Comparison of ENCODE assay signal across 19 cellular contexts in the genomic region with DNA sequence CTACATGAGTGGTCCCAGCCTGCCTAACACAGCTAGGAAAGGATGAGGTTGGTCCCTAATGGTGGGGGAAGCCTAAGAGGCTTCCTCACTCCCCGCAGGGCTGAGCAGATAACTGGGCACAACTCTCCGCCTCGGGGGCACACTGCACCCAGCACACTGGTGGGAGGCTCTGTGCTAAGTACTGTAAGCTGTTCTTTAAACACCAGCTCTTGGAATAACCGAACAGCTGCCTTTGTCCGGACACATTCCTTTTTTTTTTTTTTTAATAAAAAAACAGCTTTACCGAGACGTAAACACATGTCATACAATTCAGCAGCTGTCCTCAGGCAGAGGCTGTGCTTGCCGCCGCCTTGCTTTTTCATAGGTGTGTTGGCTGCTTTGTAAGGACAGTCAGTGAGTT. TPM values are rescaled to one million over a fixed set of nuclear protein-coding genes. Genes with fewer than 3 reads are reported as not detected.
DNase-seq lines count a peak whose midpoint lies in the region; ATAC-seq and TF ChIP-seq lines count a peak whose summit lies in the region.
"Had no signal": no experiment of that assay in that cellular context is flagged by ENCODE, and none has a peak within 500 bp of the region (broad histone marks: within the 10 kb centered on the region; RNA-seq: fewer than 3 reads in every experiment).

No MANE protein-coding gene starts in this region.

- H4K20me1 ChIP-seq in GM23338 (replicated peaks; ENCODE audit: insufficient read depth) = peaks cover 43% of the 10 kb centered on the region

- H3K36me3 ChIP-seq in gastroesophageal sphincter = peaks cover 0 to 54% of the 10 kb centered on the region in 2 donors
- H3K36me3 ChIP-seq in GM23338 (ENCODE audit: insufficient read depth) = peaks cover 10% of the 10 kb centered on the region; the same call in 1 of the 2 replicates
- peaks cover 35% of the 10 kb centered on the region for H3K36me3 ChIP-seq in effector memory CD4-positive, alpha-beta T cell (ENCODE audit: control insufficient read depth, insufficient read depth, low read length)

- H3K79me2 ChIP-seq in GM23338 (replicated peaks; ENCODE audit: insufficient read depth) = peaks cover 75% of the 10 kb centered on the region

- H3K4me2 ChIP-seq in GM23338 = no peak overlapping the region

- H3F3A ChIP-seq in GM23338 (replicated peaks; ENCODE audit: low read depth) = 0 out of 2 replicates have a peak, but pooled peaks cover 10% of the 10 kb centered on the region

- no peaks in the 10 kb centered on the region for H3K9me2 ChIP-seq in GM23338 (ENCODE audit: insufficient read depth)

- H3K9me3 Mint-ChIP-seq in GM23338 = no peaks in the 10 kb centered on the region
- H3K9me3 Mint-ChIP-seq: CD8-positive, alpha-beta T cell; T-helper 1 cell treated with Interleukin-12 subunit alpha and Interleukin-12 subunit beta and Interleukin-4 antibody, amounts not matched to agents 30 μg/mL and 1 μg/mL, for 36 hours had no signal

- H3K4me1 ChIP-seq in gastroesophageal sphincter (peaks cover 0 to 53% (median 10%) of the 10 kb centered on the region in 3 donors), GM23338 (ENCODE audit: insufficient read depth) (peaks cover 10% of the 10 kb centered on the region)
- H3K4me1 ChIP-seq in effector memory CD4-positive, alpha-beta T cell (ENCODE audit: control insufficient read depth, insufficient read depth, low read length, poor library complexity, severe bottlenecking) = peaks cover 14% of the 10 kb centered on the region

- H3K27ac ChIP-seq in gastroesophageal sphincter = peak overlapping the region in 3 of 4 donors; percentile 9 to 21 (median 16)
- H3K27ac ChIP-seq in GM23338 (ENCODE audit: low read depth) = no peak overlapping the region
- no peak overlapping the region for H3K27ac ChIP-seq in effector memory CD4-positive, alpha-beta T cell (ENCODE audit: insufficient read depth, low read length, poor library complexity, severe bottlenecking)
- H3K27ac ChIP-seq: 22Rv1 had no signal

- H3K27me3 ChIP-seq in gastroesophageal sphincter (no peaks in the 10 kb centered on the region), GM23338 (ENCODE audit: insufficient read depth) (no peaks in the 10 kb centered on the region)
- no peaks in the 10 kb centered on the region for H3K27me3 ChIP-seq in effector memory CD4-positive, alpha-beta T cell (replicated peaks; ENCODE audit: control insufficient read depth, insufficient read depth, low read length, poor library complexity, severe bottlenecking)

- WGBS in gastroesophageal sphincter (ENCODE audit: low coverage in 1 of 2), 2 donors = 9 to 25% methylated on average over 5 to 6 of the region's 9 CpGs

- H2AFZ ChIP-seq in GM23338 = no peak overlapping the region

- TF ChIP-seq EP300 in gastroesophageal sphincter (IDR thresholded peaks at IDR 0.05) = no peak

- TF ChIP-seq CTCF in gastroesophageal sphincter (IDR thresholded peaks at IDR 0.05) (no peak), GM23338 (conservative IDR thresholded peaks at IDR 0.05; ENCODE audit: low read depth in 2 of 2) (no peak)

- no peak overlapping the region for H3K27ac Mint-ChIP-seq in GM23338
- H3K27ac Mint-ChIP-seq: CD8-positive, alpha-beta T cell; T-helper 1 cell treated with Interleukin-12 subunit alpha and Interleukin-12 subunit beta and Interleukin-4 antibody, amounts not matched to agents 30 μg/mL and 1 μg/mL, for 36 hours had no signal

- no peaks in the 10 kb centered on the region for H3K9me3 ChIP-seq in gastroesophageal sphincter
- no peaks in the 10 kb centered on the region for H3K9me3 ChIP-seq in effector memory CD4-positive, alpha-beta T cell (ENCODE audit: control insufficient read depth, low read length)

- H3K4me1 Mint-ChIP-seq in GM23338 = peaks cover 19% of the 10 kb centered on the region

- peaks cover 8% of the 10 kb centered on the region for H3K27me3 Mint-ChIP-seq in GM23338 (ENCODE audit: insufficient read depth, low read depth, poor library complexity)

- H3K4me3 ChIP-seq in gastroesophageal sphincter = no peak overlapping the region
- H3K4me3 ChIP-seq in GM23338 = no peak overlapping the region
- no peak overlapping the region for H3K4me3 ChIP-seq in effector memory CD4-positive, alpha-beta T cell (ENCODE audit: insufficient read depth, low read depth, low read length, poor library complexity, severe bottlenecking)

- DNase-seq in NCI-H82 (lab: John Stamatoyannopoulos, UW) (peak; percentile 46), NCI-H82 treated with DMSO at 0.1 percent for 48 hours (lab: John Stamatoyannopoulos, UW; ENCODE audit: unreplicated experiment) (no peak), NCI-H524 treated with DMSO at 0.1 percent for 48 hours (lab: John Stamatoyannopoulos, UW) (peak; percentile 30), GM23338 (ENCODE audit: low spot score) (no peak), NCI-H1092 treated with DMSO at 0.1 percent for 48 hours (lab: John Stamatoyannopoulos, UW) (no peak), DMS79 (lab: John Stamatoyannopoulos, UW) (no peak)
- DNase-seq in effector memory CD4-positive, alpha-beta T cell = no peak
- DNase-seq: AML-193; C1 segment of cervical spinal cord; CD8-positive, alpha-beta T cell; DMS153; NCI-H1105; NCI-H146; NCI-H2029 treated with DMSO at 0.1 percent for 48 hours; NCI-H446 had no signal

- ATAC-seq in gastroesophageal sphincter (peak; percentile 37), GM23338 (no peak)
- ATAC-seq: CD8-positive, alpha-beta T cell; Panc1 had no signal

- no peak overlapping the region for H3K4me3 Mint-ChIP-seq in GM23338
- H3K4me3 Mint-ChIP-seq: CD8-positive, alpha-beta T cell; T-helper 1 cell treated with Interleukin-12 subunit alpha and Interleukin-12 subunit beta and Interleukin-4 antibody, amounts not matched to agents 30 μg/mL and 1 μg/mL, for 36 hours had no signal

- H3K36me3 Mint-ChIP-seq in GM23338 (ENCODE audit: low read depth) = peaks cover 64% of the 10 kb centered on the region

- no peak for TF ChIP-seq POLR2A in gastroesophageal sphincter (IDR thresholded peaks at IDR 0.05)

TF ChIP-seq in GM23338, 12 proteins besides CTCF, POLR2A, EP300 and RAD21 (continues in another document):
- TF ChIP-seq, protein P1, sequence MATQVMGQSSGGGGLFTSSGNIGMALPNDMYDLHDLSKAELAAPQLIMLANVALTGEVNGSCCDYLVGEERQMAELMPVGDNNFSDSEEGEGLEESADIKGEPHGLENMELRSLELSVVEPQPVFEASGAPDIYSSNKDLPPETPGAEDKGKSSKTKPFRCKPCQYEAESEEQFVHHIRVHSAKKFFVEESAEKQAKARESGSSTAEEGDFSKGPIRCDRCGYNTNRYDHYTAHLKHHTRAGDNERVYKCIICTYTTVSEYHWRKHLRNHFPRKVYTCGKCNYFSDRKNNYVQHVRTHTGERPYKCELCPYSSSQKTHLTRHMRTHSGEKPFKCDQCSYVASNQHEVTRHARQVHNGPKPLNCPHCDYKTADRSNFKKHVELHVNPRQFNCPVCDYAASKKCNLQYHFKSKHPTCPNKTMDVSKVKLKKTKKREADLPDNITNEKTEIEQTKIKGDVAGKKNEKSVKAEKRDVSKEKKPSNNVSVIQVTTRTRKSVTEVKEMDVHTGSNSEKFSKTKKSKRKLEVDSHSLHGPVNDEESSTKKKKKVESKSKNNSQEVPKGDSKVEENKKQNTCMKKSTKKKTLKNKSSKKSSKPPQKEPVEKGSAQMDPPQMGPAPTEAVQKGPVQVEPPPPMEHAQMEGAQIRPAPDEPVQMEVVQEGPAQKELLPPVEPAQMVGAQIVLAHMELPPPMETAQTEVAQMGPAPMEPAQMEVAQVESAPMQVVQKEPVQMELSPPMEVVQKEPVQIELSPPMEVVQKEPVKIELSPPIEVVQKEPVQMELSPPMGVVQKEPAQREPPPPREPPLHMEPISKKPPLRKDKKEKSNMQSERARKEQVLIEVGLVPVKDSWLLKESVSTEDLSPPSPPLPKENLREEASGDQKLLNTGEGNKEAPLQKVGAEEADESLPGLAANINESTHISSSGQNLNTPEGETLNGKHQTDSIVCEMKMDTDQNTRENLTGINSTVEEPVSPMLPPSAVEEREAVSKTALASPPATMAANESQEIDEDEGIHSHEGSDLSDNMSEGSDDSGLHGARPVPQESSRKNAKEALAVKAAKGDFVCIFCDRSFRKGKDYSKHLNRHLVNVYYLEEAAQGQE (IDR thresholded peaks at IDR 0.05; ENCODE audit: unreplicated experiment) = no peak
- TF ChIP-seq POLR2AphosphoS5 (IDR thresholded peaks at IDR 0.05; ENCODE audit: low read depth) = no peak
- TF ChIP-seq, protein P2, sequence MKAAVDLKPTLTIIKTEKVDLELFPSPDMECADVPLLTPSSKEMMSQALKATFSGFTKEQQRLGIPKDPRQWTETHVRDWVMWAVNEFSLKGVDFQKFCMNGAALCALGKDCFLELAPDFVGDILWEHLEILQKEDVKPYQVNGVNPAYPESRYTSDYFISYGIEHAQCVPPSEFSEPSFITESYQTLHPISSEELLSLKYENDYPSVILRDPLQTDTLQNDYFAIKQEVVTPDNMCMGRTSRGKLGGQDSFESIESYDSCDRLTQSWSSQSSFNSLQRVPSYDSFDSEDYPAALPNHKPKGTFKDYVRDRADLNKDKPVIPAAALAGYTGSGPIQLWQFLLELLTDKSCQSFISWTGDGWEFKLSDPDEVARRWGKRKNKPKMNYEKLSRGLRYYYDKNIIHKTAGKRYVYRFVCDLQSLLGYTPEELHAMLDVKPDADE (IDR thresholded peaks at IDR 0.05) = no peak

RNA-seq across cellular contexts. Expression of a gene that starts 6.9 kb away (rescaled TPM):
- total RNA-seq in gastroesophageal sphincter = 10 to 100 TPM; 23.6 to 37.8 (median 29.5) TPM
- 30.6 and 37.2 TPM in 2 replicates for total RNA-seq in GM23338 (2014; rRNA removed; shearing (Covaris generic))
- 168 and 180 TPM in 2 replicates for polyA plus RNA-seq in GM23338 (2016; fragmentation: Nextera tagmentation; extraction: Ambion mirVana)

RNA-seq across cellular contexts. Expression of a gene that starts 38.2 kb away (rescaled TPM):
- total RNA-seq in gastroesophageal sphincter = 10 to 100 TPM; 11.5 to 42.8 (median 14.6) TPM
- 794 and 802 TPM in 2 replicates for total RNA-seq in GM23338 (2014; rRNA removed; shearing (Covaris generic))
- 355 and 376 TPM in 2 replicates for polyA plus RNA-seq in GM23338 (2016; fragmentation: Nextera tagmentation; extraction: Ambion mirVana)

Comparison
In these comparisons a context has a peak if more than half of its experiments do, and no peak if none do; other contexts are left out.
1. DNase-seq: peak in NCI-H82 (single experiment) and NCI-H524 treated with DMSO at 0.1 percent for 48 hours (single experiment); none in NCI-H82 treated with DMSO at 0.1 percent for 48 hours (single experiment), GM23338 (single experiment), effector memory CD4-positive, alpha-beta T cell (0 of 3), NCI-H1092 treated with DMSO at 0.1 percent for 48 hours (single experiment) and DMS79 (single experiment).
2. H3K27ac ChIP-seq: peak in gastroesophageal sphincter (3 of 4); none in GM23338 (single experiment) and effector memory CD4-positive, alpha-beta T cell (single experiment).
3. RNA of a gene that starts 38.2 kb away (total RNA-seq): 794 to 802 TPM in GM23338; 11.5 to 42.8 TPM in gastroesophageal sphincter; every median in the first group is over 10 times any median in the second.